In the genomic region with DNA sequence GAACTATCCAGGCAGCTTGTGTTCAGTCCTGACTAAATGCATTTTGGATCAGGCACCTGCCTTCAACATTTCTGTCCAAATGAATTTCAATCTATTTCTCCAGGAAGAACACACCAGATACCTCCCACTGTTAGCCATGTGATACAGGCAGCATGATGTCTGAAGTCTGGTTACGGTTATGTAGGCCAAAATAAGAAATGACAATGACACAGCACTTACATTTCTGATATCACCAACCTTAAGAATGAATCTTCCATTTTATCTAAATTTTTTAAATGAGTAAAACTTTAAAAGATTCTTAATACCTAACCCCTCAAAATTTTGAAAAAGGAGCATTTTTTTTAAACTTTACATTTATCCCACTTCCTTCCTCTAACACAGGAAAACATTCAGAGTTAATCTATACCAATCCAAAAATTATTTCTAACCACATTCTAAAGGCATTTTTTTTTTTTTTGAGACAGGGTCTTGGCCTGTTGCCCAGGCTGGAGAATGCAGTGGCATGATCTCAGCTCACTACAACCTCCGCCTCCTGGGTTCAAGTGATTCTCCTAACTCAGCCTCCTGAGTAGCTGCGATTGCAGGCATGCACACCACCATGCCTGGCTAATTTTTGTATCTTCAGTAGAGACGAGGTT, we compare ENCODE assay signal across 1 cellular context.
TF ChIP-seq lines count a peak whose summit lies in the region.

A gene with protein sequence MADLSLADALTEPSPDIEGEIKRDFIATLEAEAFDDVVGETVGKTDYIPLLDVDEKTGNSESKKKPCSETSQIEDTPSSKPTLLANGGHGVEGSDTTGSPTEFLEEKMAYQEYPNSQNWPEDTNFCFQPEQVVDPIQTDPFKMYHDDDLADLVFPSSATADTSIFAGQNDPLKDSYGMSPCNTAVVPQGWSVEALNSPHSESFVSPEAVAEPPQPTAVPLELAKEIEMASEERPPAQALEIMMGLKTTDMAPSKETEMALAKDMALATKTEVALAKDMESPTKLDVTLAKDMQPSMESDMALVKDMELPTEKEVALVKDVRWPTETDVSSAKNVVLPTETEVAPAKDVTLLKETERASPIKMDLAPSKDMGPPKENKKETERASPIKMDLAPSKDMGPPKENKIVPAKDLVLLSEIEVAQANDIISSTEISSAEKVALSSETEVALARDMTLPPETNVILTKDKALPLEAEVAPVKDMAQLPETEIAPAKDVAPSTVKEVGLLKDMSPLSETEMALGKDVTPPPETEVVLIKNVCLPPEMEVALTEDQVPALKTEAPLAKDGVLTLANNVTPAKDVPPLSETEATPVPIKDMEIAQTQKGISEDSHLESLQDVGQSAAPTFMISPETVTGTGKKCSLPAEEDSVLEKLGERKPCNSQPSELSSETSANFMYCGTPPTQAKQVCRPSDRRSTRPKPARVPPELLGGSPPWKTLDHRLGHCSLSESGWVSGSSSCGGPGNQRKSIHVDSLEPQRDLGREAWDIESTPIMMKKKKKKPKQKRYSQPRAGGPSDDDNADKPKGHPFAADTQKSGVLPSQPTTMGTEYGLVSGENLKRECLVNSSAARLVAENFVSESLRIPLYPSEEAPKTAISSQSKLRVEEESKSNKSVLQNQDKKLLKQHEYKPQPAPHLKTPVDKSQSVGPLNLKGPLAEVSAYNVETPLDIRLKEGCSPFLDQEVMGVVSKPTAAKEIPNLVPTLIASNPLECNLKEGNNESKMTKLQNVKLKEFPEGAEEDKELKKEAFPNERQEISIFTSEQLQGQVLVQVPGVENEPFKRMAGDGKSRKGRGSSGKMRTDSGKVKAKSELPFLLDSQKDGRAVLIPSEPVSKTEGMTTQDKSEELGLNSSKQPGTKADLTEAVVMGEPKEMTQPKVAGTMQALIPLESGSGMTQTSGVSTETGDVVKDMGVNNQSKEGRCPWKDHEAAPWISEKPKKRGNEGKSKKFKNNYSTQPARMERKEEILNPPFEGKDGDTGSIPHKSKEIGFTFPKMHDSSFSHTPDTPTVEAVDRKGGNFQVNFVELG (N-terminal part only) (minus strand): TSS at position 81 of the 638 bp plus-strand sequence. CDS start 17,556 bp downstream, outside the sequence.

TF ChIP-seq in HCT116, 20 proteins besides CTCF, POLR2A, EP300 and RAD21 (continued from another document):
- TF ChIP-seq, protein P1, sequence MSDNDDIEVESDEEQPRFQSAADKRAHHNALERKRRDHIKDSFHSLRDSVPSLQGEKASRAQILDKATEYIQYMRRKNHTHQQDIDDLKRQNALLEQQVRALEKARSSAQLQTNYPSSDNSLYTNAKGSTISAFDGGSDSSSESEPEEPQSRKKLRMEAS (IDR thresholded peaks at IDR 0.05) = no peak
- TF ChIP-seq SP1 (IDR thresholded peaks at IDR 0.05; ENCODE audit: low read depth) = no peak
TF ChIP-seq in HCT116: peak in this region for 0.
